In genomic region chr19:58356236-58356970, GRCh38 we compare ENCODE assay signal across 7 cellular contexts. TPM values are rescaled to one million over a fixed set of nuclear protein-coding genes. Genes with fewer than 3 reads are reported as not detected.
A peak's percentile ranks its signal among the peaks of the same experiment; 100 is the strongest.
DNase-seq lines count a peak whose midpoint lies in the region; ATAC-seq and TF ChIP-seq lines count a peak whose summit lies in the region.
"Had no signal": no experiment of that assay in that cellular context is flagged by ENCODE, and none has a peak within 500 bp of the region (broad histone marks: within the 10 kb centered on the region; RNA-seq: fewer than 3 reads in every experiment).

No MANE protein-coding gene starts in this region.

- peaks cover 4% of the 10 kb centered on the region for H3K36me3 Mint-ChIP-seq in CD8-positive, alpha-beta T cell
- peaks cover 4% of the 10 kb centered on the region for H3K36me3 Mint-ChIP-seq in activated naive CD4-positive, alpha-beta T cell treated with anti-CD3 and anti-CD28 coated beads, Interleukin-2, amount 10 ng/mL, durations not matched to agents 7 days and 5 days

- CTCF ChIA-PET in CD8-positive, alpha-beta T cell (lab: Charles Lee) = interaction anchor here (1.0 to 1.4 kb wide), 4 partner anchors 9 to 50 kb away, joined by 3 to 5 read pairs (median 4); no protein-coding TSS in a partner anchor
- CTCF ChIA-PET in activated naive CD4-positive, alpha-beta T cell treated with anti-CD3 and anti-CD28 coated beads, Interleukin-2, amount 10 ng/mL, durations not matched to agents 7 days and 5 days (lab: Charles Lee) = interaction anchor here (1.5 kb wide), 1 partner anchor 163 kb away, joined by 5 read pairs; the partner anchor contains the start of gene ZBTB45
- CTCF ChIA-PET in RWPE1 (lab: Yijun Ruan, JAX) = no interaction called here

- no peaks in the 10 kb centered on the region for H3K9me3 ChIP-seq in CD8-positive, alpha-beta T cell (ENCODE audit: low read length)
- no peaks in the 10 kb centered on the region for H3K9me3 ChIP-seq in mononuclear cell (ENCODE audit: low read depth, low read length)

- H3K9me3 Mint-ChIP-seq in CD8-positive, alpha-beta T cell = no peaks in the 10 kb centered on the region
- peaks cover 4% of the 10 kb centered on the region for H3K9me3 Mint-ChIP-seq in activated naive CD4-positive, alpha-beta T cell treated with anti-CD3 and anti-CD28 coated beads, Interleukin-2, amount 10 ng/mL, durations not matched to agents 7 days and 5 days

- H3K4me3 ChIP-seq in CD8-positive, alpha-beta T cell (ENCODE audit: low read depth, low read length) = peak overlapping the region; percentile 53
- H3K4me3 ChIP-seq in mononuclear cell (ENCODE audit: low read length) = peak overlapping the region; percentile 16

- H3K36me3 ChIP-seq in CD8-positive, alpha-beta T cell (ENCODE audit: insufficient read depth, low read length) = no peaks in the 10 kb centered on the region

- DNase-seq in CD8-positive, alpha-beta T cell = peak in 6 of 7 experiments; percentile 25 to 70 (median 40)
- DNase-seq in activated naive CD4-positive, alpha-beta T cell treated with anti-CD3 and anti-CD28 coated beads, Interleukin-2, amount 10 ng/mL, durations not matched to agents 7 days and 5 days = peak; percentile 61
- DNase-seq in cerebellar cortex (ENCODE audit: low spot score) (no peak), HuH-7 (ENCODE audit: low spot score) (no peak), RWPE1 (ENCODE audit: low spot score) (no peak)
- DNase-seq: anterior cingulate cortex had no signal

- H3K27me3 Mint-ChIP-seq in CD8-positive, alpha-beta T cell (ENCODE audit: low read depth) = no peaks in the 10 kb centered on the region
- peaks cover 36% of the 10 kb centered on the region for H3K27me3 Mint-ChIP-seq in activated naive CD4-positive, alpha-beta T cell treated with anti-CD3 and anti-CD28 coated beads, Interleukin-2, amount 10 ng/mL, durations not matched to agents 7 days and 5 days

- H3K4me1 ChIP-seq in CD8-positive, alpha-beta T cell (ENCODE audit: insufficient read depth, low read length) = peaks cover 39% of the 10 kb centered on the region
- peaks cover 17% of the 10 kb centered on the region for H3K4me1 ChIP-seq in mononuclear cell (ENCODE audit: insufficient read depth, low read length)

- POLR2A ChIA-PET in CD8-positive, alpha-beta T cell (lab: Charles Lee) = interaction anchor here (0.6 to 4.8 kb wide), 7 partner anchors 9 to 358 kb away, joined by 3 to 38 read pairs (median 4); partner anchors contain the start of genes CHMP2A and ZSCAN22
- POLR2A ChIA-PET in RWPE1 (lab: Yijun Ruan, JAX; ENCODE audit: low non-redundant PET) = interaction anchor here (0.6 kb wide), 1 partner anchor 164 kb away, joined by 3 read pairs; no protein-coding TSS in a partner anchor

- peak overlapping the region; percentile 41 for H3K27ac Mint-ChIP-seq in CD8-positive, alpha-beta T cell
- peak overlapping the region; percentile 33 for H3K27ac Mint-ChIP-seq in activated naive CD4-positive, alpha-beta T cell treated with anti-CD3 and anti-CD28 coated beads, Interleukin-2, amount 10 ng/mL, durations not matched to agents 7 days and 5 days

- intact Hi-C loops in CD8-positive, alpha-beta T cell (cut with DNase I, micrococcal nuclease) = loop anchor here in 1 of 2 experiments (1.0 kb wide), 1 partner anchor 9 kb away; no protein-coding TSS in a partner anchor

- TF ChIP-seq CTCF in CD8-positive, alpha-beta T cell (IDR thresholded peaks at IDR 0.05) = no peak
- no peak for TF ChIP-seq CTCF in RWPE1 (conservative IDR thresholded peaks at IDR 0.05; ENCODE audit: low read depth)

- peaks cover 33% of the 10 kb centered on the region for H3K4me1 Mint-ChIP-seq in CD8-positive, alpha-beta T cell (ENCODE audit: low read depth)
- H3K4me1 Mint-ChIP-seq in activated naive CD4-positive, alpha-beta T cell treated with anti-CD3 and anti-CD28 coated beads, Interleukin-2, amount 10 ng/mL, durations not matched to agents 7 days and 5 days = peaks cover 30% of the 10 kb centered on the region

- H3K27ac ChIP-seq in CD8-positive, alpha-beta T cell (ENCODE audit: low read depth, low read length) = peak overlapping the region; percentile 50
- no peak overlapping the region for H3K27ac ChIP-seq in RWPE1

- H3K4me3 Mint-ChIP-seq in CD8-positive, alpha-beta T cell = peak overlapping the region; percentile 73
- peak overlapping the region; percentile 35 for H3K4me3 Mint-ChIP-seq in activated naive CD4-positive, alpha-beta T cell treated with anti-CD3 and anti-CD28 coated beads, Interleukin-2, amount 10 ng/mL, durations not matched to agents 7 days and 5 days

- ATAC-seq in CD8-positive, alpha-beta T cell = peak; percentile 79

- no peaks in the 10 kb centered on the region for H3K27me3 ChIP-seq in CD8-positive, alpha-beta T cell (ENCODE audit: insufficient read depth, low read length)
- H3K27me3 ChIP-seq in mononuclear cell (ENCODE audit: insufficient read depth, low read length) = peaks cover 7% of the 10 kb centered on the region

RNA-seq across cellular contexts. Expression of gene A1BG, which starts 3.1 kb away (rescaled TPM):
- 10 to 100 TPM; 29.3 to 29.9 TPM for total RNA-seq in CD8-positive, alpha-beta T cell
- 17.7 TPM for total RNA-seq in mononuclear cell

RNA-seq across cellular contexts. Expression of gene ZNF497, which starts 6.1 kb away (rescaled TPM):
- total RNA-seq in CD8-positive, alpha-beta T cell = 1 to 10 TPM in 1 of 2 experiments, under 1 TPM in 1; 0.79 to 1.2 TPM
- 0.31 TPM for total RNA-seq in mononuclear cell

RNA-seq across cellular contexts. Expression of gene ZNF837, which starts 24.4 kb away (rescaled TPM):
- total RNA-seq in CD8-positive, alpha-beta T cell = 1 to 10 TPM; 1.2 to 1.3 TPM
- 0.84 TPM for total RNA-seq in mononuclear cell

RNA-seq across cellular contexts. Expression of gene ZSCAN22, which starts 29.6 kb away (rescaled TPM):
- 1 to 10 TPM; 1.7 to 2.2 TPM for total RNA-seq in CD8-positive, alpha-beta T cell
- 0.52 TPM for total RNA-seq in mononuclear cell

RNA-seq across cellular contexts. Expression of gene RPS5, which starts 30.7 kb away (rescaled TPM):
- 1,000 to 10,000 TPM; 1,884 to 1,887 TPM for total RNA-seq in CD8-positive, alpha-beta T cell
- 1,513 TPM for total RNA-seq in mononuclear cell

Comparison
In these comparisons a context has a peak if more than half of its experiments do, and no peak if none do; other contexts are left out.
1. DNase-seq: peak in CD8-positive, alpha-beta T cell (6 of 7) and activated naive CD4-positive, alpha-beta T cell treated with anti-CD3 and anti-CD28 coated beads, Interleukin-2, amount 10 ng/mL, durations not matched to agents 7 days and 5 days (single experiment); none in cerebellar cortex (single experiment), HuH-7 (single experiment) and RWPE1 (single experiment).